22 cellular contexts compared by ENCODE assay signal in genomic region chr10:132600416-132600815, GRCh38.
A peak's percentile ranks its signal among the peaks of the same experiment; 100 is the strongest.
DNase-seq lines count a peak whose midpoint lies in the region; ATAC-seq, FAIRE-seq and TF ChIP-seq lines count a peak whose summit lies in the region.
"Had no signal": no experiment of that assay in that cellular context is flagged by ENCODE, and none has a peak within 500 bp of the region (broad histone marks: within the 10 kb centered on the region; RNA-seq: fewer than 3 reads in every experiment).

No MANE protein-coding gene starts in this region.

- H3K4me3 ChIP-seq in A549, result no peak overlapping the region
- no peak overlapping the region for H3K4me3 ChIP-seq in esophagus muscularis mucosa
- H3K4me3 ChIP-seq in hepatocyte, result no peak overlapping the region
- H3K4me3 ChIP-seq: GM23248 had no signal

- H3K9me3 ChIP-seq in A549 (peaks cover 25% of the 10 kb centered on the region), esophagus muscularis mucosa (peaks cover 0 to 8% (median 4%) of the 10 kb centered on the region in 4 donors), hepatocyte (ENCODE audit: low read depth) (no peaks in the 10 kb centered on the region)

- 53% methylated on average over 3 of the region's 3 CpGs for WGBS in A549 (ENCODE audit: missing lambda C conversion rate)
- 96% methylated on average over 3 of the region's 3 CpGs for WGBS in esophagus muscularis mucosa
- 86% methylated on average over 3 of the region's 3 CpGs for WGBS in hepatocyte (ENCODE audit: low lambda C conversion rate, missing lambda C conversion rate)

- no peak for TF ChIP-seq RAD21 in A549 (conservative IDR thresholded peaks at IDR 0.05 in 1 of 2, IDR thresholded peaks at IDR 0.05 in 1 of 2)

- no peak overlapping the region for H3K27ac ChIP-seq in A549
- H3K27ac ChIP-seq in esophagus muscularis mucosa (replicated peaks in 1 of 4), result peak overlapping the region in 3 of 4 donors; percentile 66 to 80 (median 68)
- no peak overlapping the region for H3K27ac ChIP-seq in hepatocyte
- H3K27ac ChIP-seq: 22Rv1, C4-2B, GM23248 had no signal

- no peaks in the 10 kb centered on the region for H3K27me3 ChIP-seq in esophagus muscularis mucosa
- H3K27me3 ChIP-seq in hepatocyte, result no peaks in the 10 kb centered on the region

- H3K36me3 Mint-ChIP-seq in IgD-negative memory B cell, result peaks cover 19% of the 10 kb centered on the region
- peaks cover 13% of the 10 kb centered on the region for H3K36me3 Mint-ChIP-seq in activated CD4-positive, alpha-beta T cell treated with anti-CD3 and anti-CD28 coated beads for 36 hours (ENCODE audit: low read depth)

- intact Hi-C loops in esophagus muscularis mucosa (cut with DNase I), result no loop called here
- intact Hi-C loops in activated CD4-positive, alpha-beta T cell treated with anti-CD3 and anti-CD28 coated beads for 36 hours (cut with DNase I, micrococcal nuclease), result no loop called here

- H3K4me2 ChIP-seq in A549, result no peak overlapping the region
- H3K4me2 ChIP-seq in hepatocyte, result no peak overlapping the region

- peak overlapping the region in 2 of 3 donors; percentile 3 to 78 for H3K27ac Mint-ChIP-seq in IgD-negative memory B cell
- no peak overlapping the region for H3K27ac Mint-ChIP-seq in activated CD4-positive, alpha-beta T cell treated with anti-CD3 and anti-CD28 coated beads for 36 hours
- H3K27ac Mint-ChIP-seq: CD8-positive, alpha-beta T cell; HFFc6 had no signal

- H3K4me3 Mint-ChIP-seq in IgD-negative memory B cell, result no peak overlapping the region
- no peak overlapping the region for H3K4me3 Mint-ChIP-seq in activated CD4-positive, alpha-beta T cell treated with anti-CD3 and anti-CD28 coated beads for 36 hours
- H3K4me3 Mint-ChIP-seq: CD8-positive, alpha-beta T cell; HFFc6 had no signal

- H3K9me3 Mint-ChIP-seq in IgD-negative memory B cell, result peaks cover 8 to 14% (median 10%) of the 10 kb centered on the region in 3 donors
- peaks cover 16% of the 10 kb centered on the region for H3K9me3 Mint-ChIP-seq in activated CD4-positive, alpha-beta T cell treated with anti-CD3 and anti-CD28 coated beads for 36 hours (ENCODE audit: low read depth)

- CTCF ChIA-PET in A549 (lab: Yijun Ruan, JAX), result no interaction called here
- CTCF ChIA-PET in activated CD4-positive, alpha-beta T cell treated with anti-CD3 and anti-CD28 coated beads for 36 hours (lab: Charles Lee), result no interaction called here

- DNase-seq in A549 (ENCODE audit: low read depth in 1 of 2, low spot score in 1 of 2) (no peak), esophagus muscularis mucosa (ENCODE audit: extremely low spot score) (no peak), hepatocyte (ENCODE audit: low spot score) (no peak)
- no peak for DNase-seq in activated CD4-positive, alpha-beta T cell treated with anti-CD3 and anti-CD28 coated beads for 36 hours
- DNase-seq: ACHN; Caco-2; CD4-positive, CD25-positive, alpha-beta regulatory T cell; CD8-positive, alpha-beta T cell; DMS153; DND-41; GM23248; H7; HCEC 1CT; HFFc6 had no signal

- no peaks in the 10 kb centered on the region for H3K9me2 ChIP-seq in hepatocyte (replicated peaks; ENCODE audit: insufficient read depth)

- no peak for FAIRE-seq in A549 (lab: Jason Lieb, UNC)
- FAIRE-seq: A204.1, G401.6, GM12892, H1 had no signal

- TF ChIP-seq EP300 in A549 (IDR thresholded peaks at IDR 0.05) (no peak), esophagus muscularis mucosa (IDR thresholded peaks at IDR 0.05) (no peak)

- no peak for ATAC-seq in A549
- no peak for ATAC-seq in activated CD4-positive, alpha-beta T cell treated with anti-CD3 and anti-CD28 coated beads for 36 hours
- no peak for ATAC-seq in GM21515 (IDR thresholded peaks at IDR 0.05; ENCODE audit: unreplicated experiment)
- ATAC-seq: CD8-positive, alpha-beta T cell had no signal

- peaks cover 12 to 30% (median 24%) of the 10 kb centered on the region in 3 donors for H3K4me1 Mint-ChIP-seq in IgD-negative memory B cell
- H3K4me1 Mint-ChIP-seq in activated CD4-positive, alpha-beta T cell treated with anti-CD3 and anti-CD28 coated beads for 36 hours, result peaks cover 9% of the 10 kb centered on the region

- H2AFZ ChIP-seq in hepatocyte, result no peak overlapping the region
- H2AFZ ChIP-seq: GM23248 had no signal

- TF ChIP-seq POLR2A in A549 (IDR thresholded peaks at IDR 0.05; ENCODE audit: low read length) (no peak), esophagus muscularis mucosa (IDR thresholded peaks at IDR 0.05; ENCODE audit: low read depth) (no peak)

- TF ChIP-seq CTCF in A549 (IDR thresholded peaks at IDR 0.05) (no peak), esophagus muscularis mucosa (IDR thresholded peaks at IDR 0.05) (no peak), hepatocyte (IDR thresholded peaks at IDR 0.05; ENCODE audit: poor library complexity) (no peak)

- H3K79me2 ChIP-seq in hepatocyte, result peaks cover 98% of the 10 kb centered on the region

- no peaks in the 10 kb centered on the region for H3K36me3 ChIP-seq in esophagus muscularis mucosa
- no peaks in the 10 kb centered on the region for H3K36me3 ChIP-seq in hepatocyte (replicated peaks; ENCODE audit: insufficient read depth, low read depth)

- no peaks in the 10 kb centered on the region for H3K4me1 ChIP-seq in A549
- peaks cover 26 to 85% (median 84%) of the 10 kb centered on the region in 4 donors for H3K4me1 ChIP-seq in esophagus muscularis mucosa
- H3K4me1 ChIP-seq in hepatocyte (ENCODE audit: insufficient read depth), result peaks cover 14% of the 10 kb centered on the region
- H3K4me1 ChIP-seq: Caco-2 had no signal

- H3K27me3 Mint-ChIP-seq in IgD-negative memory B cell, result no peaks in the 10 kb centered on the region
- H3K27me3 Mint-ChIP-seq in activated CD4-positive, alpha-beta T cell treated with anti-CD3 and anti-CD28 coated beads for 36 hours, result no peaks in the 10 kb centered on the region
- H3K27me3 Mint-ChIP-seq: CD4-positive, CD25-positive, alpha-beta regulatory T cell had no signal

- POLR2A ChIA-PET in A549 (lab: Yijun Ruan, JAX), result no interaction called here
- POLR2A ChIA-PET in activated CD4-positive, alpha-beta T cell treated with anti-CD3 and anti-CD28 coated beads for 36 hours (lab: Charles Lee), result no interaction called here

- peaks cover 3% of the 10 kb centered on the region for H4K20me1 ChIP-seq in hepatocyte (ENCODE audit: insufficient read depth, poor library complexity, severe bottlenecking)

TF ChIP-seq in A549, 52 proteins besides CTCF, POLR2A, EP300 and RAD21:
- peak; percentile 38; the same call in 1 of the 2 replicates for TF ChIP-seq KDM1A (IDR thresholded peaks at IDR 0.05; ENCODE audit: low read depth)
- no peak for TF ChIP-seq RNF2 (IDR thresholded peaks at IDR 0.05; ENCODE audit: borderline replicate concordance, low read depth)

Comparison
In these comparisons a context has a peak if more than half of its experiments do, and no peak if none do; other contexts are left out.
1. H3K27ac ChIP-seq: peak in esophagus muscularis mucosa (3 of 4); none in A549 (0 of 2) and hepatocyte (single experiment).